ENCODE assay signal across 1 cellular context in genomic region chr1:148334339-148335130, GRCh38.
TF ChIP-seq lines count a peak whose summit lies in the region.

No MANE protein-coding gene starts in this region.

TF ChIP-seq in HepG2, 621 proteins besides CTCF, POLR2A, EP300 and RAD21 (continued from another document and continues in another):
- no peak for TF ChIP-seq TFE3 (CRISPR knock-in tag; IDR thresholded peaks at IDR 0.05)
- TF ChIP-seq EED (CRISPR knock-in tag; IDR thresholded peaks at IDR 0.05) = no peak
- TF ChIP-seq HNF1B (CRISPR knock-in tag; IDR thresholded peaks at IDR 0.05) = no peak
- TF ChIP-seq ZNF562 (CRISPR knock-in tag; IDR thresholded peaks at IDR 0.05; ENCODE audit: borderline replicate concordance) = no peak
- no peak for TF ChIP-seq ZNF652 (CRISPR knock-in tag; IDR thresholded peaks at IDR 0.05; ENCODE audit: borderline replicate concordance, low read depth)
- no peak for TF ChIP-seq NFYB (CRISPR knock-in tag; IDR thresholded peaks at IDR 0.05)
- TF ChIP-seq SNAPC4 (CRISPR knock-in tag; IDR thresholded peaks at IDR 0.05) = peak; percentile 100
- TF ChIP-seq THAP11 (CRISPR knock-in tag; IDR thresholded peaks at IDR 0.05) = 0 out of 2 replicates have a peak, but pooled peaks have one; percentile 33
- no peak; the same call in 1 of the 2 replicates for TF ChIP-seq NFKB2 (CRISPR knock-in tag; IDR thresholded peaks at IDR 0.05; ENCODE audit: borderline replicate concordance)
- peak; percentile 52 for TF ChIP-seq PHF20 (CRISPR knock-in tag; IDR thresholded peaks at IDR 0.05)
- no peak for TF ChIP-seq ZKSCAN8 (CRISPR knock-in tag; IDR thresholded peaks at IDR 0.05; ENCODE audit: borderline replicate concordance)
- peak; percentile 52; the same call in 1 of the 2 replicates for TF ChIP-seq TBX3 (IDR thresholded peaks at IDR 0.05; ENCODE audit: borderline replicate concordance)
- TF ChIP-seq ZNF30 (CRISPR knock-in tag; IDR thresholded peaks at IDR 0.05) = no peak
- no peak for TF ChIP-seq ZBTB49 (CRISPR knock-in tag; IDR thresholded peaks at IDR 0.05; ENCODE audit: borderline replicate concordance)
- TF ChIP-seq REPIN1 (CRISPR knock-in tag; IDR thresholded peaks at IDR 0.05; ENCODE audit: borderline replicate concordance, low read depth) = 0 out of 2 replicates have a peak, but pooled peaks have one; percentile 26
- TF ChIP-seq ARNTL (CRISPR knock-in tag; IDR thresholded peaks at IDR 0.05) = no peak
- TF ChIP-seq DMAP1 (CRISPR knock-in tag; IDR thresholded peaks at IDR 0.05) = no peak
- no peak for TF ChIP-seq KLF15 (CRISPR knock-in tag; IDR thresholded peaks at IDR 0.05; ENCODE audit: borderline replicate concordance)
- TF ChIP-seq NFIB (CRISPR knock-in tag; IDR thresholded peaks at IDR 0.05; ENCODE audit: borderline replicate concordance) = no peak
- no peak for TF ChIP-seq ARHGAP35 (CRISPR knock-in tag; IDR thresholded peaks at IDR 0.05; ENCODE audit: borderline replicate concordance)
- TF ChIP-seq GATAD1 (CRISPR knock-in tag; IDR thresholded peaks at IDR 0.05) = peak; percentile 20; the same call in 1 of the 2 replicates
- peak; percentile 65; the same call in 1 of the 2 replicates for TF ChIP-seq TBX2 (CRISPR knock-in tag; IDR thresholded peaks at IDR 0.05; ENCODE audit: borderline replicate concordance)
- peak; percentile 61; the same call in 1 of the 2 replicates for TF ChIP-seq CREM (IDR thresholded peaks at IDR 0.05)
- TF ChIP-seq CREM (CRISPR knock-in tag; IDR thresholded peaks at IDR 0.05) = no peak
- 0 out of 2 replicates have a peak, but pooled peaks have one; percentile 43 for TF ChIP-seq ZNF292 (CRISPR knock-in tag; IDR thresholded peaks at IDR 0.05; ENCODE audit: borderline replicate concordance, low read depth)
- peak; percentile 88 for TF ChIP-seq DRAP1 (CRISPR knock-in tag; IDR thresholded peaks at IDR 0.05)
- TF ChIP-seq ZNF724P (CRISPR knock-in tag; IDR thresholded peaks at IDR 0.05; ENCODE audit: borderline replicate concordance) = no peak
- TF ChIP-seq ATF7 (IDR thresholded peaks at IDR 0.05) = no peak
- 0 out of 2 replicates have a peak, but pooled peaks have one; percentile 18 for TF ChIP-seq ATF7 (CRISPR knock-in tag; IDR thresholded peaks at IDR 0.05)
- peak; percentile 34; the same call in 1 of the 2 replicates for TF ChIP-seq SOX13 (IDR thresholded peaks at IDR 0.05)
- TF ChIP-seq SOX13 (CRISPR knock-in tag; conservative IDR thresholded peaks at IDR 0.05 in 1 of 2, IDR thresholded peaks at IDR 0.05 in 1 of 2) = no peak
- no peak for TF ChIP-seq ZBTB39 (CRISPR knock-in tag; IDR thresholded peaks at IDR 0.05)
- TF ChIP-seq ATF1 (CRISPR knock-in tag; IDR thresholded peaks at IDR 0.05) = peak; percentile 51; the same call in 1 of the 2 replicates
- no peak for TF ChIP-seq CC2D1A (CRISPR knock-in tag; IDR thresholded peaks at IDR 0.05)
- TF ChIP-seq RFXAP (CRISPR knock-in tag; IDR thresholded peaks at IDR 0.05; ENCODE audit: borderline replicate concordance) = no peak
- TF ChIP-seq KDM2A (CRISPR knock-in tag; IDR thresholded peaks at IDR 0.05; ENCODE audit: borderline replicate concordance, low read depth) = 0 out of 2 replicates have a peak, but pooled peaks have one; percentile 37
- peak; percentile 53; the same call in 1 of the 2 replicates for TF ChIP-seq TARDBP (CRISPR knock-in tag; IDR thresholded peaks at IDR 0.05)
- TF ChIP-seq ZNF512B (CRISPR knock-in tag; IDR thresholded peaks at IDR 0.05; ENCODE audit: borderline replicate concordance) = 0 out of 2 replicates have a peak, but pooled peaks have one; percentile 33
- TF ChIP-seq ZNF720 (CRISPR knock-in tag; IDR thresholded peaks at IDR 0.05) = no peak
- no peak for TF ChIP-seq CCDC6 (CRISPR knock-in tag; IDR thresholded peaks at IDR 0.05)
- no peak for TF ChIP-seq ZNF781 (CRISPR knock-in tag; IDR thresholded peaks at IDR 0.05; ENCODE audit: borderline replicate concordance, not compliant biosample characterization)
- no peak for TF ChIP-seq CEBPB (IDR thresholded peaks at IDR 0.05; ENCODE audit: borderline replicate concordance, low read depth, low read length)
- TF ChIP-seq AFF4 (CRISPR knock-in tag; IDR thresholded peaks at IDR 0.05) = no peak
- TF ChIP-seq ZNF296 (CRISPR knock-in tag; conservative IDR thresholded peaks at IDR 0.05) = no peak
